In genomic region chr3:128997486-128997885, GRCh38 we compare ENCODE assay signal across 38 cellular contexts. TPM values are rescaled to one million over a fixed set of nuclear protein-coding genes. Genes with fewer than 3 reads are reported as not detected.
"Had no signal": no experiment of that assay in that cellular context is flagged by ENCODE, and none has a peak within 500 bp of the region (broad histone marks: within the 10 kb centered on the region; RNA-seq: fewer than 3 reads in every experiment).

No MANE protein-coding gene starts in this region.

- H3K9me3 Mint-ChIP-seq: activated CD4-positive, alpha-beta memory T cell treated with anti-CD3 and anti-CD28 coated beads, Interleukin-2, amount 10 ng/mL, durations not matched to agents 7 days and 5 days; activated naive CD8-positive, alpha-beta T cell treated with anti-CD3 and anti-CD28 coated beads for 36 hours; activated T-cell treated with anti-CD3 and anti-CD28 coated beads, Interleukin-2, amount 50 U/mL, for 72 hours; activated T-helper 17 cell treated with anti-CD3 and anti-CD28 coated beads, Interleukin-2, amount 50 U/mL, for 72 hours; central memory CD8-positive, alpha-beta T cell had no signal

- H3K27ac ChIP-seq: ascending aorta, cardiac muscle cell, Peyer's patch, SJSA1, WERI-Rb-1 had no signal

- H3K36me3 Mint-ChIP-seq: activated CD8-positive, alpha-beta memory T cell treated with anti-CD3 and anti-CD28 coated beads, Interleukin-2, amount 10 ng/mL, durations not matched to agents 7 days and 5 days; activated naive CD8-positive, alpha-beta T cell treated with anti-CD3 and anti-CD28 coated beads for 36 hours had no signal

- DNase-seq: activated CD4-positive, alpha-beta memory T cell treated with anti-CD3 and anti-CD28 coated beads, Interleukin-2, amount 10 ng/mL, durations not matched to agents 7 days and 5 days; activated CD4-positive, alpha-beta T cell treated with anti-CD3 and anti-CD28 coated beads for 1 hour; activated CD4-positive, alpha-beta T cell treated with anti-CD3 and anti-CD28 coated beads for 48 hours; activated CD4-positive, CD25-positive, alpha-beta regulatory T cell; activated CD8-positive, alpha-beta memory T cell treated with anti-CD3 and anti-CD28 coated beads for 24 hours; activated CD8-positive, alpha-beta memory T cell treated with anti-CD3 and anti-CD28 coated beads, Interleukin-2, amount 10 ng/mL, durations not matched to agents 7 days and 5 days; activated CD8-positive, alpha-beta memory T cell treated with anti-CD3 and anti-CD28 coated beads, Interleukin-2, amount 50 U/mL, for 48 hours; activated effector memory CD4-positive, alpha-beta T cell treated with anti-CD3 and anti-CD28 coated beads, Interleukin-2, amount 50 U/mL, for 16 hours; activated naive CD4-positive, alpha-beta T cell; activated naive CD4-positive, alpha-beta T cell treated with anti-CD3 and anti-CD28 coated beads, Interleukin-2, amount 50 U/mL, for 16 hours; activated naive CD8-positive, alpha-beta T cell treated with anti-CD3 and anti-CD28 coated beads for 36 hours; activated T-cell treated with anti-CD3 and anti-CD28 coated beads, Interleukin-2, amount 50 U/mL, for 72 hours; amygdala; Kasumi-1; MM.1S; NCI-H1092; NCI-H1436 treated with DMSO at 0.1 percent for 48 hours; NCI-H1694 treated with DMSO at 0.1 percent for 48 hours; NCI-H2029; NCI-H345; NCI-H510A; NCI-H526; NCI-H748 treated with DMSO at 0.1 percent for 48 hours; NK-92 treated with Interleukin-12 subunit alpha and Interleukin-12 subunit beta, amount 100 ng/mL, for 24 hours; PC-3; RPMI8226; SHP77 treated with DMSO at 0.1 percent for 48 hours; T1000; WERI-Rb-1 had no signal

- H3K36me3 ChIP-seq: ascending aorta, cardiac muscle cell, Peyer's patch, SJSA1, WERI-Rb-1 had no signal

- H3K27ac Mint-ChIP-seq: activated CD4-positive, alpha-beta memory T cell treated with anti-CD3 and anti-CD28 coated beads, Interleukin-2, amount 10 ng/mL, durations not matched to agents 7 days and 5 days; activated CD8-positive, alpha-beta memory T cell treated with anti-CD3 and anti-CD28 coated beads, Interleukin-2, amount 10 ng/mL, durations not matched to agents 7 days and 5 days; activated naive CD8-positive, alpha-beta T cell treated with anti-CD3 and anti-CD28 coated beads for 36 hours; activated T-cell treated with anti-CD3 and anti-CD28 coated beads, Interleukin-2, amount 50 U/mL, for 72 hours; activated T-helper 17 cell treated with anti-CD3 and anti-CD28 coated beads, Interleukin-2, amount 50 U/mL, for 72 hours had no signal

- H3K27me3 ChIP-seq: ascending aorta had no signal

- ATAC-seq: activated CD8-positive, alpha-beta memory T cell treated with anti-CD3 and anti-CD28 coated beads, Interleukin-2, amount 10 ng/mL, durations not matched to agents 7 days and 5 days; activated T-cell treated with anti-CD3 and anti-CD28 coated beads, Interleukin-2, amount 50 U/mL, for 72 hours; activated T-helper 17 cell treated with anti-CD3 and anti-CD28 coated beads, Interleukin-2, amount 50 U/mL, for 72 hours; PC-3 had no signal

- H3K9me3 ChIP-seq: ascending aorta, Peyer's patch had no signal

- H3K4me3 Mint-ChIP-seq: activated CD4-positive, alpha-beta memory T cell treated with anti-CD3 and anti-CD28 coated beads, Interleukin-2, amount 10 ng/mL, durations not matched to agents 7 days and 5 days; activated CD8-positive, alpha-beta memory T cell treated with anti-CD3 and anti-CD28 coated beads, Interleukin-2, amount 10 ng/mL, durations not matched to agents 7 days and 5 days; activated naive CD8-positive, alpha-beta T cell treated with anti-CD3 and anti-CD28 coated beads for 36 hours; activated T-cell treated with anti-CD3 and anti-CD28 coated beads, Interleukin-2, amount 50 U/mL, for 72 hours; activated T-helper 17 cell treated with anti-CD3 and anti-CD28 coated beads, Interleukin-2, amount 50 U/mL, for 72 hours; central memory CD8-positive, alpha-beta T cell had no signal

- H3K4me3 ChIP-seq: ascending aorta, cardiac muscle cell, Peyer's patch, SJSA1 had no signal

RNA-seq across cellular contexts. Expression of gene CFAP92, which starts 3.6 kb away (rescaled TPM):
- total RNA-seq: ascending aorta; chondrocyte; T-helper 1 cell treated with Interleukin-12 subunit alpha and Interleukin-12 subunit beta and Interleukin-4 antibody, amounts not matched to agents 30 ng/mL and 1 ng/mL, for 36 hours; T-helper 2 cell treated with Interferon-gamma antibody and Interleukin-4, amounts not matched to agents 100 ng/mL and 5 ng/mL, for 36 hours had no signal

RNA-seq across cellular contexts. Expression of gene EFCC1, which starts 3.6 kb away (rescaled TPM):
- total RNA-seq: activated CD4-positive, alpha-beta memory T cell treated with anti-CD3 and anti-CD28 coated beads, Interleukin-2, amount 10 ng/mL, durations not matched to agents 7 days and 5 days; activated T-helper 17 cell treated with anti-CD3 and anti-CD28 coated beads, Interleukin-2, amount 50 U/mL, for 72 hours; cardiac muscle cell; chondrocyte; PC-3; T-helper 1 cell treated with Interleukin-12 subunit alpha and Interleukin-12 subunit beta and Interleukin-4 antibody, amounts not matched to agents 30 ng/mL and 1 ng/mL, for 36 hours had no signal
